8 cellular contexts compared by ENCODE assay signal in the genomic region with DNA sequence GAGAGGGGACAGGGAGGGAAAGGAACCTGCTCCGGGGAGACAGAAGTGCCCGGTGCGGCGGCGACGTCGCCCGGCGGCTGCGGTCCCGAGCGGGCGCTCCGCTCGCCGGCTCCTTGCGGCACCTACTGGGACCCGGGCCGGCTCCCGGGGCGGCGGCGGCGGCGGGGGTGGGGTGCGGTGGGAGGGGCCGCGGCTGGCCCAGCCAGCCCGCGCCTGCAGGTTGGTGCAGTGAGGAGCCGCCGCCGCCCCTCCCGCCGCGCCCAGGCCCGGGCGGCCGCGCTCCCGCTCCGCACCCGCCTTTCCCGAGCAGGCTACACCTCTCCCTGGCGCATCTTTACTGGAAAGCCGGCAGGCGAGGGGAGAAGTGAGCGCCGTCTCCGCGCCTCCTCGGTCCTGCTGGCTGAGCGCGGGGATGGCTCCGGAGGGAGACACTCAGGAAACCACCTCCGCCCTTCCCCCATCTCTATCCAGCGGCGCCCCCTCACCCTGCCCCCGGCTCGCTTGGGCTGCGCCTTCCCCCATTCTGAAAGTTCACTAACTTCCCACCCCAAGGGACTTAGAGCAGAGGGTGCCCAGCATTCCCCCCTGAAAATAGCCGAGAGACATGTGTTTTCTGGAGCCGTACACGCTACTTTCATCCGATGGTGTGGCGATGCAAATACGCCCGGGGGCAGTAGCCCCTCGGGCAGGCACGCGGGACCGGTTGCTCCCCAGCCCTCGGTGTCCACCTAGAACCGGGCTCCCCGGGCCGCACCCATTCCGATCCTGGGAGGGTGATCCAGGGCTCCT. TPM values are rescaled to one million over a fixed set of nuclear protein-coding genes. Genes with fewer than 3 reads are reported as not detected.
DNase-seq lines count a peak whose midpoint lies in the region; ATAC-seq and TF ChIP-seq lines count a peak whose summit lies in the region.

A gene (minus strand): TSS at position 127 of the 789 bp plus-strand sequence.

- H3K27me3 ChIP-seq in subcutaneous abdominal adipose tissue (ENCODE audit: control insufficient read depth in 5 of 5, insufficient read depth in 4 of 5, low read length in 5 of 5): peaks cover 18 to 38% (median 35%) of the 10 kb centered on the region in 5 donors

- peaks cover 9% of the 10 kb centered on the region for H3K4me1 Mint-ChIP-seq in activated naive CD8-positive, alpha-beta T cell treated with anti-CD3 and anti-CD28 coated beads for 36 hours

- H3K27ac Mint-ChIP-seq in activated naive CD8-positive, alpha-beta T cell treated with anti-CD3 and anti-CD28 coated beads for 36 hours: no peak within 1 kb of the TSS

- peak within 1 kb of the TSS in 4 of 5 donors; percentile 22 to 51 (median 33) for H3K4me3 ChIP-seq in subcutaneous abdominal adipose tissue (ENCODE audit: low read depth in 1 of 5, low read length in 5 of 5)

- no peak within 1 kb of the TSS for H3K27ac ChIP-seq in subcutaneous abdominal adipose tissue (ENCODE audit: low read depth, low read length)

- H3K4me3 Mint-ChIP-seq in activated naive CD8-positive, alpha-beta T cell treated with anti-CD3 and anti-CD28 coated beads for 36 hours: peak within 1 kb of the TSS; percentile 42

- no peaks in the 10 kb centered on the region for H3K9me3 Mint-ChIP-seq in activated naive CD8-positive, alpha-beta T cell treated with anti-CD3 and anti-CD28 coated beads for 36 hours

- CTCF ChIA-PET in HEK293T (lab: Yijun Ruan, JAX): interaction anchor here (1.2 kb wide), 1 partner anchor 127 kb away, joined by 5 read pairs; no protein-coding TSS in a partner anchor

- POLR2A ChIA-PET in HEK293T (lab: Yijun Ruan, JAX): no interaction called here

- DNase-seq in AG20443 (ENCODE audit: low spot score): peak; percentile 34
- DNase-seq in HEK293T (ENCODE audit: extremely low spot score): peak; percentile 61
- DNase-seq in activated naive CD8-positive, alpha-beta T cell treated with anti-CD3 and anti-CD28 coated beads for 36 hours: no peak
- DNase-seq in iPS-NIHi7 (ENCODE audit: extremely low spot score): peak; percentile 59
- no peak for DNase-seq in DMS114 treated with DMSO at 0.1 percent for 48 hours (lab: John Stamatoyannopoulos, UW; ENCODE audit: unreplicated experiment)

- no peaks in the 10 kb centered on the region for H3K36me3 ChIP-seq in subcutaneous abdominal adipose tissue (ENCODE audit: control insufficient read depth in 5 of 5, insufficient read depth in 5 of 5, low read length in 5 of 5)

- no peak within 1 kb of the TSS for H3K9ac ChIP-seq in subcutaneous abdominal adipose tissue (ENCODE audit: low read length in 5 of 5)

- no peaks in the 10 kb centered on the region for H3K9me3 ChIP-seq in subcutaneous abdominal adipose tissue (ENCODE audit: control insufficient read depth in 5 of 5, low read length in 5 of 5)

- H3K27me3 Mint-ChIP-seq in activated naive CD8-positive, alpha-beta T cell treated with anti-CD3 and anti-CD28 coated beads for 36 hours: peaks cover 71% of the 10 kb centered on the region

- H3K36me3 Mint-ChIP-seq in activated naive CD8-positive, alpha-beta T cell treated with anti-CD3 and anti-CD28 coated beads for 36 hours: no peaks in the 10 kb centered on the region

- ATAC-seq in HG02588 (IDR thresholded peaks at IDR 0.05; ENCODE audit: unreplicated experiment) (no peak), HG02981 (IDR thresholded peaks at IDR 0.05; ENCODE audit: unreplicated experiment) (no peak)

- H3K4me1 ChIP-seq in subcutaneous abdominal adipose tissue (ENCODE audit: control insufficient read depth in 5 of 5, insufficient read depth in 5 of 5, low read length in 5 of 5): peaks cover 0 to 17% (median 15%) of the 10 kb centered on the region in 5 donors

TF ChIP-seq in HEK293T, 16 proteins besides CTCF, POLR2A, EP300 and RAD21:
- TF ChIP-seq SUZ12 (IDR thresholded peaks at IDR 0.05): no peak
- peak; percentile 57 for TF ChIP-seq L3MBTL2 (conservative IDR thresholded peaks at IDR 0.05)
- TF ChIP-seq SP1 (IDR thresholded peaks at IDR 0.05): no peak

RNA-seq across cellular contexts. Expression of the gene that starts here (rescaled TPM):
- total RNA-seq in activated naive CD8-positive, alpha-beta T cell treated with anti-CD3 and anti-CD28 coated beads for 36 hours: not detected

Comparison
In these comparisons a context has a peak if more than half of its experiments do, and no peak if none do; other contexts are left out.
1. DNase-seq: peak in AG20443 (single experiment), HEK293T (single experiment) and iPS-NIHi7 (single experiment); none in activated naive CD8-positive, alpha-beta T cell treated with anti-CD3 and anti-CD28 coated beads for 36 hours (single experiment) and DMS114 treated with DMSO at 0.1 percent for 48 hours (single experiment).